Comparison of ENCODE assay signal across 9 cellular contexts in the genomic region with DNA sequence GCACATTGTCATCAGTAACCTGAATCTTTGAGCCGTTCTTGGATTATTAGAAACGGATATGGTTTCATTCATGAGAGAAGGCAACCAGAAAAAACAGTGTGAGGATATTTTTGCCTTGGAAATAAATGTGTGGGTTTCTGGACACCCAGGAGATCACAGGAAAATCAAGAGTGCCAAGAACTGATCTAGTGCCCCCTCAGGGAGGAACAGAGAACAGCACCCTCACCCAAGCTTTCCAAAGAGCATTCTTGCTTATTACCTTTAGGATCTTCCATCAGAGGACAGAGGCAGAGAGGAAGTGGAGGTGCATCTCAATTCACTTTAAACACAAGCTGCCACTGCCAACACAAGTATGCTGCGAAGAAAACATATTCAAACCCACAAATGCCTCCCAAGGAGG.
DNase-seq lines count a peak whose midpoint lies in the region; TF ChIP-seq lines count a peak whose summit lies in the region.
"Had no signal": no experiment of that assay in that cellular context is flagged by ENCODE, and none has a peak within 500 bp of the region (broad histone marks: within the 10 kb centered on the region; RNA-seq: fewer than 3 reads in every experiment).

No MANE protein-coding gene starts in this region.

- DNase-seq in SKM-1 treated with dmso at 0.1 percent for 144 hours (lab: John Stamatoyannopoulos, UW; ENCODE audit: unreplicated experiment) (peak; percentile 5), SKM-1 (lab: John Stamatoyannopoulos, UW; ENCODE audit: unreplicated experiment) (no peak), hepatocyte (ENCODE audit: low spot score) (peak; percentile 19), Ammon's horn (ENCODE audit: low spot score) (no peak), NCI-H2081 treated with DMSO at 0.1 percent for 48 hours (lab: John Stamatoyannopoulos, UW) (no peak), sigmoid colon (no peak)
- DNase-seq in effector CD8-positive, alpha-beta T cell (lab: John Stamatoyannopoulos, UW), result no peak
- DNase-seq: activated naive CD8-positive, alpha-beta T cell treated with anti-CD3 and anti-CD28 coated beads for 36 hours had no signal

- TF ChIP-seq POLR2A in sigmoid colon (IDR thresholded peaks at IDR 0.05), result no peak

- peaks cover 18% of the 10 kb centered on the region for H3K4me1 ChIP-seq in OCI-LY1 (ENCODE audit: insufficient read depth, low read length, severe bottlenecking)
- no peaks in the 10 kb centered on the region for H3K4me1 ChIP-seq in hepatocyte (ENCODE audit: insufficient read depth)
- H3K4me1 ChIP-seq in sigmoid colon, result peaks cover 0 to 4% (median 0%) of the 10 kb centered on the region in 4 donors

- no peak overlapping the region for H3K27ac ChIP-seq in OCI-LY1 (ENCODE audit: low read depth, low read length, poor library complexity, severe bottlenecking)
- no peak overlapping the region for H3K27ac ChIP-seq in hepatocyte
- H3K27ac ChIP-seq in sigmoid colon, result no peak overlapping the region

- H3K9me3 ChIP-seq in OCI-LY1 (ENCODE audit: low read length) (no peaks in the 10 kb centered on the region), hepatocyte (ENCODE audit: low read depth) (no peaks in the 10 kb centered on the region), sigmoid colon (no peaks in the 10 kb centered on the region)

- peak overlapping the region; percentile 7; the same call in 1 of the 2 replicates for H2AFZ ChIP-seq in OCI-LY1 (ENCODE audit: low read length)
- H2AFZ ChIP-seq in hepatocyte, result no peak overlapping the region

- intact Hi-C loops in sigmoid colon (cut with DNase I), result no loop called here

- H4K20me1 ChIP-seq in OCI-LY1 (ENCODE audit: insufficient read depth, low read length) (no peaks in the 10 kb centered on the region), hepatocyte (ENCODE audit: insufficient read depth, poor library complexity, severe bottlenecking) (no peaks in the 10 kb centered on the region)

- WGBS in hepatocyte (ENCODE audit: low lambda C conversion rate, missing lambda C conversion rate), result 78% methylated on average over 3 of the region's 3 CpGs
- 81 to 82% methylated on average over 3 of the region's 3 CpGs for WGBS in sigmoid colon, 2 donors

- H3K9ac ChIP-seq in OCI-LY1 (ENCODE audit: low read length), result no peak overlapping the region

- TF ChIP-seq CTCF in OCI-LY1 (IDR thresholded peaks at IDR 0.05; ENCODE audit: low read length), result peak; percentile 84
- TF ChIP-seq CTCF in hepatocyte (IDR thresholded peaks at IDR 0.05; ENCODE audit: poor library complexity), result peak; percentile 38
- TF ChIP-seq CTCF in sigmoid colon (IDR thresholded peaks at IDR 0.05), result peak in 1 of 4 experiments; percentile 7

- H3K4me3 ChIP-seq in OCI-LY1 (ENCODE audit: low read depth, low read length, poor library complexity, severe bottlenecking), result no peak overlapping the region
- no peak overlapping the region for H3K4me3 ChIP-seq in hepatocyte
- no peak overlapping the region for H3K4me3 ChIP-seq in sigmoid colon

- no peak for TF ChIP-seq EP300 in sigmoid colon (IDR thresholded peaks at IDR 0.05)

- H3K79me2 ChIP-seq in OCI-LY1 (ENCODE audit: insufficient read depth, low read length) (no peaks in the 10 kb centered on the region), hepatocyte (no peaks in the 10 kb centered on the region)

- H3K9me2 ChIP-seq in OCI-LY1 (ENCODE audit: low read depth, low read length) (no peaks in the 10 kb centered on the region), hepatocyte (replicated peaks; ENCODE audit: insufficient read depth) (no peaks in the 10 kb centered on the region)

- no peaks in the 10 kb centered on the region for H3F3A ChIP-seq in OCI-LY1 (ENCODE audit: insufficient read depth, low read length)

- no peaks in the 10 kb centered on the region for H3K27me3 ChIP-seq in OCI-LY1 (ENCODE audit: insufficient read depth, low read length)
- H3K27me3 ChIP-seq in hepatocyte, result no peaks in the 10 kb centered on the region
- H3K27me3 ChIP-seq in sigmoid colon, result no peaks in the 10 kb centered on the region

- H3K36me3 ChIP-seq in OCI-LY1 (ENCODE audit: insufficient read depth, low read length) (no peaks in the 10 kb centered on the region), hepatocyte (replicated peaks; ENCODE audit: insufficient read depth, low read depth) (no peaks in the 10 kb centered on the region), sigmoid colon (no peaks in the 10 kb centered on the region)

- no peak overlapping the region for H3K4me2 ChIP-seq in OCI-LY1 (ENCODE audit: low read length)
- H3K4me2 ChIP-seq in hepatocyte, result no peak overlapping the region

Comparison
In these comparisons a context has a peak if more than half of its experiments do, and no peak if none do; other contexts are left out.
1. DNase-seq: peak in SKM-1 treated with dmso at 0.1 percent for 144 hours (single experiment) and hepatocyte (single experiment); none in SKM-1 (single experiment), Ammon's horn (single experiment), NCI-H2081 treated with DMSO at 0.1 percent for 48 hours (single experiment), effector CD8-positive, alpha-beta T cell (single experiment) and sigmoid colon (single experiment).